In genomic region chrX:73531655-73532054, GRCh38 we compare ENCODE assay signal across 1 cellular context.
TF ChIP-seq lines count a peak whose summit lies in the region.
"Not testable (repeated sequence)": the region's sequence is repeated elsewhere in the genome, so short reads cannot be mapped to it uniquely, and the experiment has no call there.

No MANE protein-coding gene starts in this region.

- not testable (repeated sequence) for H3K4me3 ChIP-seq in HEK293 (ENCODE audit: low read depth, low read length)

- CTCF ChIA-PET in HEK293 (lab: Yijun Ruan, JAX), result interaction anchor here (0.6 kb wide), 1 partner anchor 262 kb away, joined by 3 read pairs; no protein-coding TSS in a partner anchor

- POLR2A ChIA-PET in HEK293 (lab: Yijun Ruan, JAX), result not testable (repeated sequence)

- H3K36me3 ChIP-seq in HEK293 (ENCODE audit: control insufficient read depth in 2 of 2, insufficient read depth in 1 of 2, low read length in 2 of 2), result not testable (repeated sequence)

- H3K27ac ChIP-seq in HEK293 (ENCODE audit: extremely low read depth, low read depth, low read length), result not testable (repeated sequence)

- TF ChIP-seq CTCF in HEK293 (tag by site-specific recombination; IDR thresholded peaks at IDR 0.05), result not testable (repeated sequence)

- H3K9me3 ChIP-seq in HEK293 (ENCODE audit: control insufficient read depth, insufficient read depth, low read depth, low read length), result not testable (repeated sequence)

- H3K4me1 ChIP-seq in HEK293 (ENCODE audit: control insufficient read depth, insufficient read depth, low read length), result not testable (repeated sequence)

TF ChIP-seq in HEK293, 187 proteins besides CTCF, POLR2A, EP300 and RAD21:
- TF ChIP-seq ZNF600 (tag by site-specific recombination; IDR thresholded peaks at IDR 0.05), result peak; percentile 98
